ENCODE assay signal across 9 cellular contexts in genomic region chr16:80806957-80807356, GRCh38. TPM values are rescaled to one million over a fixed set of nuclear protein-coding genes. Genes with fewer than 3 reads are reported as not detected.
DNase-seq lines count a peak whose midpoint lies in the region; ATAC-seq lines count a peak whose summit lies in the region.
"Had no signal": no experiment of that assay in that cellular context is flagged by ENCODE, and none has a peak within 500 bp of the region (broad histone marks: within the 10 kb centered on the region; RNA-seq: fewer than 3 reads in every experiment).

No MANE protein-coding gene starts in this region.

- CTCF ChIA-PET in CD4-positive, alpha-beta memory T cell (lab: Charles Lee; ENCODE audit: partially characterized antibody): interaction anchor here (1.0 to 2.3 kb wide), 4 partner anchors 9 to 280 kb away, joined by 3 to 15 read pairs (median 5); no protein-coding TSS in a partner anchor

- no peaks in the 10 kb centered on the region for H3K27me3 ChIP-seq in CD4-positive, alpha-beta memory T cell (ENCODE audit: insufficient read depth, low read length)

- H3K4me3 ChIP-seq in CD4-positive, alpha-beta memory T cell (ENCODE audit: low read length in 2 of 2): no peak overlapping the region

- H3K27ac Mint-ChIP-seq in CD4-positive, alpha-beta memory T cell: peak overlapping the region in 6 of 7 donors; percentile 23 to 73 (median 31)
- no peak overlapping the region for H3K27ac Mint-ChIP-seq in T-helper 17 cell
- H3K27ac Mint-ChIP-seq in activated naive CD8-positive, alpha-beta T cell treated with anti-CD3 and anti-CD28 coated beads, Interleukin-2, amount 10 ng/mL, durations not matched to agents 7 days and 5 days: peak overlapping the region; percentile 17

- intact Hi-C loops in CD4-positive, alpha-beta memory T cell (cut with micrococcal nuclease): loop anchor here (1.0 to 10.0 kb wide), 6 partner anchors 17 to 1035 kb away; partner anchors contain the start of genes CENPN, CMC2, DYNLRB2 and GAN

- H3K36me3 ChIP-seq in CD4-positive, alpha-beta memory T cell (ENCODE audit: insufficient read depth, low read length): no peaks in the 10 kb centered on the region

- no peak overlapping the region for H3K27ac ChIP-seq in CD4-positive, alpha-beta memory T cell (ENCODE audit: low read depth, low read length)

- H3K4me1 ChIP-seq in CD4-positive, alpha-beta memory T cell (ENCODE audit: insufficient read depth, low read length): peaks cover 30% of the 10 kb centered on the region

- POLR2A ChIA-PET in CD4-positive, alpha-beta memory T cell (lab: Charles Lee; ENCODE audit: partially characterized antibody): interaction anchor here (1.0 to 1.8 kb wide), 4 partner anchors 38 to 288 kb away, joined by 3 to 7 read pairs (median 3); no protein-coding TSS in a partner anchor
- POLR2A ChIA-PET in activated naive CD8-positive, alpha-beta T cell treated with anti-CD3 and anti-CD28 coated beads, Interleukin-2, amount 10 ng/mL, durations not matched to agents 7 days and 5 days (lab: Charles Lee): interaction anchor here (1.3 kb wide), 1 partner anchor 227 kb away, joined by 3 read pairs; no protein-coding TSS in a partner anchor

- H3K9me3 Mint-ChIP-seq in CD4-positive, alpha-beta memory T cell: peaks cover 0 to 2% (median 0%) of the 10 kb centered on the region in 8 donors
- H3K9me3 Mint-ChIP-seq in activated naive CD8-positive, alpha-beta T cell treated with anti-CD3 and anti-CD28 coated beads, Interleukin-2, amount 10 ng/mL, durations not matched to agents 7 days and 5 days: no peaks in the 10 kb centered on the region

- peak; percentile 12 to 76 (median 26) for DNase-seq in CD4-positive, alpha-beta memory T cell
- DNase-seq in T-helper 17 cell (no peak), anterior cingulate cortex (lab: John Stamatoyannopoulos, UW) (no peak)
- no peak for DNase-seq in activated naive CD8-positive, alpha-beta T cell treated with anti-CD3 and anti-CD28 coated beads, Interleukin-2, amount 10 ng/mL, durations not matched to agents 7 days and 5 days
- peak; percentile 34 for DNase-seq in stimulated activated CD4-positive, alpha-beta T cell treated with anti-CD3 and anti-CD28 coated beads, Interleukin-12 subunit alpha, Interleukin-12 subunit beta, amount 100 ng/mL, for 4 hours
- DNase-seq: hippocampal formation had no signal

- H3K36me3 Mint-ChIP-seq in CD4-positive, alpha-beta memory T cell: peaks cover 0 to 1% of the 10 kb centered on the region in 2 donors
- H3K36me3 Mint-ChIP-seq in T-helper 17 cell (ENCODE audit: low read depth): no peaks in the 10 kb centered on the region
- no peaks in the 10 kb centered on the region for H3K36me3 Mint-ChIP-seq in activated naive CD8-positive, alpha-beta T cell treated with anti-CD3 and anti-CD28 coated beads, Interleukin-2, amount 10 ng/mL, durations not matched to agents 7 days and 5 days

- H3K9me3 ChIP-seq in CD4-positive, alpha-beta memory T cell (ENCODE audit: control insufficient read depth in 1 of 2, low read length in 2 of 2): no peaks in the 10 kb centered on the region
- no peaks in the 10 kb centered on the region for H3K9me3 ChIP-seq in T-helper 17 cell (ENCODE audit: control insufficient read depth, low read length, poor library complexity, severe bottlenecking)

- H3K4me3 Mint-ChIP-seq in CD4-positive, alpha-beta memory T cell: peak overlapping the region in 6 of 8 donors; percentile 1 to 79 (median 32)
- peak overlapping the region; percentile 4 for H3K4me3 Mint-ChIP-seq in T-helper 17 cell
- H3K4me3 Mint-ChIP-seq in activated naive CD8-positive, alpha-beta T cell treated with anti-CD3 and anti-CD28 coated beads, Interleukin-2, amount 10 ng/mL, durations not matched to agents 7 days and 5 days: peak overlapping the region; percentile 5

- H3K4me1 Mint-ChIP-seq in CD4-positive, alpha-beta memory T cell: peaks cover 12 to 26% (median 23%) of the 10 kb centered on the region in 4 donors
- peaks cover 14% of the 10 kb centered on the region for H3K4me1 Mint-ChIP-seq in T-helper 17 cell
- peaks cover 17% of the 10 kb centered on the region for H3K4me1 Mint-ChIP-seq in activated naive CD8-positive, alpha-beta T cell treated with anti-CD3 and anti-CD28 coated beads, Interleukin-2, amount 10 ng/mL, durations not matched to agents 7 days and 5 days

- ATAC-seq in T-helper 17 cell (peak; percentile 42), GM18870 (IDR thresholded peaks at IDR 0.05; ENCODE audit: unreplicated experiment) (no peak), HG03045 (IDR thresholded peaks at IDR 0.05; ENCODE audit: unreplicated experiment) (no peak), HG02938 (IDR thresholded peaks at IDR 0.05; ENCODE audit: unreplicated experiment) (no peak)
- ATAC-seq in activated naive CD8-positive, alpha-beta T cell treated with anti-CD3 and anti-CD28 coated beads, Interleukin-2, amount 10 ng/mL, durations not matched to agents 7 days and 5 days (ENCODE audit: low read depth): peak; percentile 55

- no peaks in the 10 kb centered on the region for H3K27me3 Mint-ChIP-seq in CD4-positive, alpha-beta memory T cell
- no peaks in the 10 kb centered on the region for H3K27me3 Mint-ChIP-seq in T-helper 17 cell
- no peaks in the 10 kb centered on the region for H3K27me3 Mint-ChIP-seq in activated naive CD8-positive, alpha-beta T cell treated with anti-CD3 and anti-CD28 coated beads, Interleukin-2, amount 10 ng/mL, durations not matched to agents 7 days and 5 days

RNA-seq across cellular contexts. Expression of gene CDYL2, which starts 2.6 kb away (rescaled TPM):
- 10 to 100 TPM; 37.5 to 42.4 TPM for total RNA-seq in CD4-positive, alpha-beta memory T cell
- polyA plus RNA-seq in CD4-positive, alpha-beta memory T cell: 1 to 10 TPM in 1 of 2 donors, under 1 TPM in 1; 0.91 to 2.5 TPM
- total RNA-seq in T-helper 17 cell: 10 to 100 TPM; 17.0 to 28.3 TPM
- total RNA-seq in activated naive CD8-positive, alpha-beta T cell treated with anti-CD3 and anti-CD28 coated beads, Interleukin-2, amount 10 ng/mL, durations not matched to agents 7 days and 5 days: 10 to 100 TPM; 24.5 to 27.8 TPM

Comparison
In these comparisons a context has a peak if more than half of its experiments do, and no peak if none do; other contexts are left out.
1. DNase-seq: peak in CD4-positive, alpha-beta memory T cell (5 of 5) and stimulated activated CD4-positive, alpha-beta T cell treated with anti-CD3 and anti-CD28 coated beads, Interleukin-12 subunit alpha, Interleukin-12 subunit beta, amount 100 ng/mL, for 4 hours (single experiment); none in T-helper 17 cell (0 of 3), activated naive CD8-positive, alpha-beta T cell treated with anti-CD3 and anti-CD28 coated beads, Interleukin-2, amount 10 ng/mL, durations not matched to agents 7 days and 5 days (single experiment) and anterior cingulate cortex (0 of 58).
2. ATAC-seq: peak in T-helper 17 cell (single experiment) and activated naive CD8-positive, alpha-beta T cell treated with anti-CD3 and anti-CD28 coated beads, Interleukin-2, amount 10 ng/mL, durations not matched to agents 7 days and 5 days (single experiment); none in GM18870 (single experiment), HG03045 (single experiment) and HG02938 (single experiment).
3. Peak in every context shown above with its lines, with median percentiles within 50 percentile points of each other: H3K4me3 Mint-ChIP-seq.